Comparison of ENCODE assay signal across 1 cellular context in genomic region chr6:28458577-28458976, GRCh38.
TF ChIP-seq lines count a peak whose summit lies in the region.

No MANE protein-coding gene starts in this region.

TF ChIP-seq in K562, 482 proteins besides CTCF, POLR2A, EP300 and RAD21 (continued from another document):
- peak; percentile 48 for TF ChIP-seq TFE3 (CRISPR knock-in tag; IDR thresholded peaks at IDR 0.05)
- peak; percentile 65 for TF ChIP-seq ATF7 (IDR thresholded peaks at IDR 0.05)
- peak; percentile 50; the same call in 1 of the 2 replicates for TF ChIP-seq FOXJ2 (tag; IDR thresholded peaks at IDR 0.05)
- TF ChIP-seq HMBOX1 (IDR thresholded peaks at IDR 0.05) = peak; percentile 38; the same call in 1 of the 2 replicates
- TF ChIP-seq STAT6 (CRISPR knock-in tag; IDR thresholded peaks at IDR 0.05) = no peak
- TF ChIP-seq ZNF766 (CRISPR knock-in tag; conservative IDR thresholded peaks at IDR 0.05) = peak; percentile 85
- peak; percentile 46; the same call in 1 of the 2 replicates for TF ChIP-seq SMARCE1 (IDR thresholded peaks at IDR 0.05)
- 0 out of 2 replicates have a peak, but pooled peaks have one; percentile 25 for TF ChIP-seq TOE1 (IDR thresholded peaks at IDR 0.05; ENCODE audit: borderline replicate concordance)
- no peak for TF ChIP-seq TOE1 (CRISPR knock-in tag; IDR thresholded peaks at IDR 0.05; ENCODE audit: borderline replicate concordance, low read depth)
- TF ChIP-seq ATF3 (IDR thresholded peaks at IDR 0.05) = peak; percentile 63
- TF ChIP-seq ATF3 (CRISPR knock-in tag; conservative IDR thresholded peaks at IDR 0.05) = no peak
- peak; percentile 44; the same call in 1 of the 2 replicates for TF ChIP-seq C11orf30 (IDR thresholded peaks at IDR 0.05; ENCODE audit: low read depth)
- peak; percentile 63 for TF ChIP-seq ZNF316 (IDR thresholded peaks at IDR 0.05)
- TF ChIP-seq FOXA3 (CRISPR knock-in tag; conservative IDR thresholded peaks at IDR 0.05 in 1 of 2, IDR thresholded peaks at IDR 0.05 in 1 of 2) = 0 out of 4 replicates have a peak, but pooled peaks of 1 of the 2 experiments have one; percentile 32
- no peak for TF ChIP-seq SNRNP70 (optimal IDR thresholded peaks at IDR 0.05; ENCODE audit: low read depth, low read length)
- no peak for TF ChIP-seq CUX1 (CRISPR knock-in tag; IDR thresholded peaks at IDR 0.05)
- TF ChIP-seq SRSF3 (IDR thresholded peaks at IDR 0.05; ENCODE audit: insufficient read depth, low read length) = no peak
- 0 out of 2 replicates have a peak, but pooled peaks have one; percentile 19 for TF ChIP-seq DPF2 (IDR thresholded peaks at IDR 0.05)
- TF ChIP-seq MAFG (tag; conservative IDR thresholded peaks at IDR 0.05) = peak; percentile 64
- peak; percentile 27; the same call in 1 of the 2 replicates for TF ChIP-seq JUND (IDR thresholded peaks at IDR 0.05; ENCODE audit: borderline replicate concordance, low read depth, low read length)
- TF ChIP-seq JUND (tag; IDR thresholded peaks at IDR 0.05; ENCODE audit: borderline replicate concordance, low read depth, low read length) = peak; percentile 38; the same call in 1 of the 3 replicates
